ENCODE assay signal across 1 cellular context in genomic region chr12:112728909-112729308, GRCh38.
TF ChIP-seq lines count a peak whose summit lies in the region.

No MANE protein-coding gene starts in this region.

TF ChIP-seq in K562, 482 proteins besides CTCF, POLR2A, EP300 and RAD21 (continued from another document):
- no peak for TF ChIP-seq E4F1 (CRISPR knock-in tag; IDR thresholded peaks at IDR 0.05; ENCODE audit: borderline replicate concordance)
- TF ChIP-seq ZNF316 (IDR thresholded peaks at IDR 0.05), result peak; percentile 60; the same call in 1 of the 2 replicates
- no peak for TF ChIP-seq ZNF165 (CRISPR knock-in tag; IDR thresholded peaks at IDR 0.05; ENCODE audit: borderline replicate concordance)
- no peak for TF ChIP-seq WHSC1 (IDR thresholded peaks at IDR 0.05; ENCODE audit: low read length)
- no peak for TF ChIP-seq NCOA1 (IDR thresholded peaks at IDR 0.05; ENCODE audit: low read depth)
- peak; percentile 42; the same call in 1 of the 2 replicates for TF ChIP-seq PKNOX1 (IDR thresholded peaks at IDR 0.05)
- no peak for TF ChIP-seq ZBTB34 (CRISPR knock-in tag; IDR thresholded peaks at IDR 0.05)
- TF ChIP-seq GTF3C2 (IDR thresholded peaks at IDR 0.05; ENCODE audit: borderline replicate concordance, extremely low read depth, insufficient read length), result no peak
- TF ChIP-seq GATA2 (CRISPR knock-in tag; IDR thresholded peaks at IDR 0.05), result no peak
- no peak for TF ChIP-seq PRDM10 (IDR thresholded peaks at IDR 0.05; ENCODE audit: partially characterized antibody)
- 0 out of 2 replicates have a peak, but pooled peaks have one; percentile 33 for TF ChIP-seq SOX6 (IDR thresholded peaks at IDR 0.05)
- TF ChIP-seq BRCA1 (IDR thresholded peaks at IDR 0.05), result no peak
- TF ChIP-seq BRCA1 (CRISPR knock-in tag; IDR thresholded peaks at IDR 0.05), result no peak
- TF ChIP-seq TCF7L2 (IDR thresholded peaks at IDR 0.05; ENCODE audit: low read depth, low read length), result no peak
- peak; percentile 68 for TF ChIP-seq MAFG (tag; conservative IDR thresholded peaks at IDR 0.05)
- no peak for TF ChIP-seq ZC3H11A (IDR thresholded peaks at IDR 0.05; ENCODE audit: low read depth, low read length)
- TF ChIP-seq SRF (CRISPR knock-in tag; IDR thresholded peaks at IDR 0.05), result peak in 1 of 2 experiments; percentile 36; a peak in 1 of 4 replicates
- TF ChIP-seq RB1 (IDR thresholded peaks at IDR 0.05; ENCODE audit: low read depth), result no peak
- TF ChIP-seq RFX1 (IDR thresholded peaks at IDR 0.05), result 0 out of 2 replicates have a peak, but pooled peaks have one; percentile 11
- TF ChIP-seq FUS (optimal IDR thresholded peaks at IDR 0.05; ENCODE audit: low read depth, low read length), result no peak
- no peak for TF ChIP-seq L3MBTL2 (IDR thresholded peaks at IDR 0.05)
- TF ChIP-seq ZNF384 (IDR thresholded peaks at IDR 0.05; ENCODE audit: low read depth, low read length), result peak; percentile 50; the same call in 1 of the 2 replicates
- TF ChIP-seq C11orf30 (IDR thresholded peaks at IDR 0.05; ENCODE audit: low read depth), result peak; percentile 31; the same call in 1 of the 2 replicates
- TF ChIP-seq NFE2 (IDR thresholded peaks at IDR 0.05; ENCODE audit: low read depth), result no peak
- TF ChIP-seq NCOR1 (IDR thresholded peaks at IDR 0.05), result no peak
- TF ChIP-seq E2F5 (CRISPR knock-in tag; IDR thresholded peaks at IDR 0.05), result no peak
- no peak for TF ChIP-seq ZNF318 (IDR thresholded peaks at IDR 0.05; ENCODE audit: borderline replicate concordance in 1 of 2, low read depth in 1 of 2)
- no peak for TF ChIP-seq ZNF324 (CRISPR knock-in tag; IDR thresholded peaks at IDR 0.05)
- no peak for TF ChIP-seq HIVEP1 (CRISPR knock-in tag; IDR thresholded peaks at IDR 0.05)
- TF ChIP-seq ZNF398 (CRISPR knock-in tag; IDR thresholded peaks at IDR 0.05), result no peak
